1 cellular context compared by ENCODE assay signal in the genomic region with DNA sequence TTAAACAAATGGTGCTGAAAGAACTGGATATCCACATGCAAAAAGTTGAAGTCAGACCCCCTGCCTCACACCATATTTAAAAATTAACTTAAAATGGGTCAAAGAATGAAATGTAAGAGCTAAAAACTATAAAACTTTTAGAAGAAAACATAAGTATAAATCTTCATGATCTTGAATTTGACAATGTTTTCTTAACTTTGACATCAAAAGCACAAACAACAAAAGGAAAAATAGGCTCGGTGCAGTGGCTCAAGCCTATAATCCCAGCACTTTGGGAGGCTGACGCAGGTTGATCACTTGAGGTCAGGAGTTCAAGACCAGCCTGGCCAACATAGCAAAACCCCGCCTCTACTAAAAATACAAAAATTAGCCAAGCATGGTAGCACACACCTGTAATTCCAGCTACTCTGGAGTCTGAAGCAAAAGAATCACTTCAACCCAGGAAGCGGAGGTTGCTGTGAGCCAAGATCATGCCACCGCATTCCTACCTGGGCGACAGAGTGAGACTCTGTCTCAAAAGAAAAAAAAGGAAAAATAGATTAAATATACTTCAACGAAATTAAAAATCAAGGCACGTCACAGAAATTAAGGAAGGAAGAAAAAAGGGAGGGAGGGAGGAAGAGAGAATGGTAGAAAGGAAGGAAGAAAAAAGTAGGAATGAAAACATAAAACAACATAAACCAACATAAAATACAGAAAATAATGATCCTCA.
TF ChIP-seq lines count a peak whose summit lies in the region.

No MANE protein-coding gene starts in this region.

TF ChIP-seq in HCT116, 20 proteins besides CTCF, POLR2A, EP300 and RAD21 (continued from another document):
- TF ChIP-seq, protein P1, sequence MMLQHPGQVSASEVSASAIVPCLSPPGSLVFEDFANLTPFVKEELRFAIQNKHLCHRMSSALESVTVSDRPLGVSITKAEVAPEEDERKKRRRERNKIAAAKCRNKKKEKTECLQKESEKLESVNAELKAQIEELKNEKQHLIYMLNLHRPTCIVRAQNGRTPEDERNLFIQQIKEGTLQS (IDR thresholded peaks at IDR 0.05), result no peak
- TF ChIP-seq EGR1 (IDR thresholded peaks at IDR 0.05; ENCODE audit: low read depth), result no peak
- TF ChIP-seq, protein P2, sequence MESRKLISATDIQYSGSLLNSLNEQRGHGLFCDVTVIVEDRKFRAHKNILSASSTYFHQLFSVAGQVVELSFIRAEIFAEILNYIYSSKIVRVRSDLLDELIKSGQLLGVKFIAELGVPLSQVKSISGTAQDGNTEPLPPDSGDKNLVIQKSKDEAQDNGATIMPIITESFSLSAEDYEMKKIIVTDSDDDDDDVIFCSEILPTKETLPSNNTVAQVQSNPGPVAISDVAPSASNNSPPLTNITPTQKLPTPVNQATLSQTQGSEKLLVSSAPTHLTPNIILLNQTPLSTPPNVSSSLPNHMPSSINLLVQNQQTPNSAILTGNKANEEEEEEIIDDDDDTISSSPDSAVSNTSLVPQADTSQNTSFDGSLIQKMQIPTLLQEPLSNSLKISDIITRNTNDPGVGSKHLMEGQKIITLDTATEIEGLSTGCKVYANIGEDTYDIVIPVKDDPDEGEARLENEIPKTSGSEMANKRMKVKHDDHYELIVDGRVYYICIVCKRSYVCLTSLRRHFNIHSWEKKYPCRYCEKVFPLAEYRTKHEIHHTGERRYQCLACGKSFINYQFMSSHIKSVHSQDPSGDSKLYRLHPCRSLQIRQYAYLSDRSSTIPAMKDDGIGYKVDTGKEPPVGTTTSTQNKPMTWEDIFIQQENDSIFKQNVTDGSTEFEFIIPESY (IDR thresholded peaks at IDR 0.05; ENCODE audit: extremely low read depth, insufficient replicate concordance, low read length), result no peak
- TF ChIP-seq YY1 (IDR thresholded peaks at IDR 0.05; ENCODE audit: extremely low read depth, insufficient replicate concordance, low read depth, low read length), result no peak
- no peak for TF ChIP-seq SIN3A (IDR thresholded peaks at IDR 0.05; ENCODE audit: low read depth)
- TF ChIP-seq POLR2AphosphoS5 (IDR thresholded peaks at IDR 0.05; ENCODE audit: low read depth, low read length), result no peak
- TF ChIP-seq SRF (IDR thresholded peaks at IDR 0.05; ENCODE audit: low read depth), result no peak
- no peak for TF ChIP-seq ZNF274 (IDR thresholded peaks at IDR 0.05; ENCODE audit: low read depth, low read length)
- TF ChIP-seq, protein P3, sequence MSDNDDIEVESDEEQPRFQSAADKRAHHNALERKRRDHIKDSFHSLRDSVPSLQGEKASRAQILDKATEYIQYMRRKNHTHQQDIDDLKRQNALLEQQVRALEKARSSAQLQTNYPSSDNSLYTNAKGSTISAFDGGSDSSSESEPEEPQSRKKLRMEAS (IDR thresholded peaks at IDR 0.05), result no peak
- TF ChIP-seq CBX3 (IDR thresholded peaks at IDR 0.05; ENCODE audit: low read depth), result no peak
